8 cellular contexts compared by ENCODE assay signal in genomic region chr3:51799879-51800757, GRCh38. TPM values are rescaled to one million over a fixed set of nuclear protein-coding genes. Genes with fewer than 3 reads are reported as not detected.
A peak's percentile ranks its signal among the peaks of the same experiment; 100 is the strongest.
DNase-seq lines count a peak whose midpoint lies in the region; ATAC-seq and TF ChIP-seq lines count a peak whose summit lies in the region.

No MANE protein-coding gene starts in this region.

- ATAC-seq in natural killer cell treated with Interleukin-12 subunit alpha and Interleukin-12 subunit beta and Interleukin-15 and Interleukin-18, amount 100 ng/mL, for 72 hours, result peak; percentile 41 to 61
- no peak for ATAC-seq in HG03039 (IDR thresholded peaks at IDR 0.05; ENCODE audit: unreplicated experiment)

- peak overlapping the region; percentile 15 for H3K9ac ChIP-seq in SK-N-MC (ENCODE audit: insufficient read length)

- H3K27ac Mint-ChIP-seq in activated T-cell treated with anti-CD3 and anti-CD28 coated beads, Interleukin-2, amount 50 U/mL, for 24 hours, result no peak overlapping the region
- H3K27ac Mint-ChIP-seq in natural killer cell treated with Interleukin-12 subunit alpha and Interleukin-12 subunit beta and Interleukin-15 and Interleukin-18, amount 100 ng/mL, for 72 hours, result no peak overlapping the region

- H3K27ac ChIP-seq in SK-N-MC, result no peak overlapping the region

- H3K36me3 ChIP-seq in SK-N-MC (ENCODE audit: insufficient read depth, low read length), result no peaks in the 10 kb centered on the region

- peaks cover 17% of the 10 kb centered on the region for H3K27me3 Mint-ChIP-seq in activated T-cell treated with anti-CD3 and anti-CD28 coated beads, Interleukin-2, amount 50 U/mL, for 24 hours
- H3K27me3 Mint-ChIP-seq in natural killer cell treated with Interleukin-12 subunit alpha and Interleukin-12 subunit beta and Interleukin-15 and Interleukin-18, amount 100 ng/mL, for 72 hours, result peaks cover 0 to 24% of the 10 kb centered on the region in 2 donors

- no peak overlapping the region for H3K4me3 Mint-ChIP-seq in activated T-cell treated with anti-CD3 and anti-CD28 coated beads, Interleukin-2, amount 50 U/mL, for 24 hours
- no peak overlapping the region for H3K4me3 Mint-ChIP-seq in natural killer cell treated with Interleukin-12 subunit alpha and Interleukin-12 subunit beta and Interleukin-15 and Interleukin-18, amount 100 ng/mL, for 72 hours

- 0 out of 2 replicates have a peak overlapping the region, but pooled peaks have one; percentile 25 for H3K4me3 ChIP-seq in SK-N-MC
- no peak overlapping the region for H3K4me3 ChIP-seq in epithelial cell of proximal tubule (ENCODE audit: low read depth, low read length)

- H3K9me3 ChIP-seq in SK-N-MC (ENCODE audit: low read depth, low read length), result no peaks in the 10 kb centered on the region

- H3K9me3 Mint-ChIP-seq in activated T-cell treated with anti-CD3 and anti-CD28 coated beads, Interleukin-2, amount 50 U/mL, for 24 hours, result no peaks in the 10 kb centered on the region
- no peaks in the 10 kb centered on the region for H3K9me3 Mint-ChIP-seq in natural killer cell treated with Interleukin-12 subunit alpha and Interleukin-12 subunit beta and Interleukin-15 and Interleukin-18, amount 100 ng/mL, for 72 hours

- peaks cover 27% of the 10 kb centered on the region for H3K4me1 Mint-ChIP-seq in activated T-cell treated with anti-CD3 and anti-CD28 coated beads, Interleukin-2, amount 50 U/mL, for 24 hours (ENCODE audit: low read depth)
- peaks cover 0 to 17% of the 10 kb centered on the region in 2 donors for H3K4me1 Mint-ChIP-seq in natural killer cell treated with Interleukin-12 subunit alpha and Interleukin-12 subunit beta and Interleukin-15 and Interleukin-18, amount 100 ng/mL, for 72 hours (ENCODE audit: low read depth in 2 of 2)

- DNase-seq in activated T-cell treated with anti-CD3 and anti-CD28 coated beads for 4 hours (peak; percentile 24), KG1 (lab: John Stamatoyannopoulos, UW) (peak; percentile 22), SK-N-MC (ENCODE audit: low read depth, low spot score) (no peak), epithelial cell of proximal tubule (ENCODE audit: low read depth) (peak; percentile 31), NCI-H774 (lab: John Stamatoyannopoulos, UW) (no peak)
- no peak for DNase-seq in activated T-cell treated with anti-CD3 and anti-CD28 coated beads, Interleukin-2, amount 50 U/mL, for 24 hours
- DNase-seq in natural killer cell treated with Interleukin-12 subunit alpha and Interleukin-12 subunit beta and Interleukin-15 and Interleukin-18, amount 100 ng/mL, for 72 hours (ENCODE audit: low spot score), result no peak

- no peaks in the 10 kb centered on the region for H3K36me3 Mint-ChIP-seq in activated T-cell treated with anti-CD3 and anti-CD28 coated beads, Interleukin-2, amount 50 U/mL, for 24 hours (ENCODE audit: low read depth)
- no peaks in the 10 kb centered on the region for H3K36me3 Mint-ChIP-seq in natural killer cell treated with Interleukin-12 subunit alpha and Interleukin-12 subunit beta and Interleukin-15 and Interleukin-18, amount 100 ng/mL, for 72 hours

- TF ChIP-seq CTCF in epithelial cell of proximal tubule (conservative IDR thresholded peaks at IDR 0.05; ENCODE audit: low read depth, low read length), result peak; percentile 86

RNA-seq across cellular contexts. Expression of gene IQCF6, which starts 21.1 kb away (rescaled TPM):
- total RNA-seq in epithelial cell of proximal tubule, result not detected in 2 replicates
- total RNA-seq in natural killer cell treated with Interleukin-12 subunit alpha and Interleukin-12 subunit beta and Interleukin-15 and Interleukin-18, amount 100 ng/mL, for 72 hours, result not detected

Comparison
In these comparisons a context has a peak if more than half of its experiments do, and no peak if none do; other contexts are left out.
1. DNase-seq: peak in activated T-cell treated with anti-CD3 and anti-CD28 coated beads for 4 hours (single experiment), KG1 (single experiment) and epithelial cell of proximal tubule (single experiment); none in activated T-cell treated with anti-CD3 and anti-CD28 coated beads, Interleukin-2, amount 50 U/mL, for 24 hours (single experiment), SK-N-MC (single experiment), natural killer cell treated with Interleukin-12 subunit alpha and Interleukin-12 subunit beta and Interleukin-15 and Interleukin-18, amount 100 ng/mL, for 72 hours (single experiment) and NCI-H774 (single experiment).